Comparison of ENCODE assay signal across 1 cellular context in genomic region chr3:171282041-171282440, GRCh38.
TF ChIP-seq lines count a peak whose summit lies in the region.

No MANE protein-coding gene starts in this region.

TF ChIP-seq in GM12878, 131 proteins besides CTCF, POLR2A, EP300 and RAD21 (continued from another document):
- TF ChIP-seq MLLT1 (IDR thresholded peaks at IDR 0.05) (0 out of 2 replicates have a peak, but pooled peaks have one; percentile 51), FOXK2 (IDR thresholded peaks at IDR 0.05) (no peak), PML (IDR thresholded peaks at IDR 0.05; ENCODE audit: low read length) (0 out of 2 replicates have a peak, but pooled peaks have one; percentile 3), NFXL1 (IDR thresholded peaks at IDR 0.05; ENCODE audit: borderline replicate concordance) (no peak), ZBED1 (IDR thresholded peaks at IDR 0.05; ENCODE audit: borderline replicate concordance) (no peak)
